Comparison of ENCODE assay signal across 10 cellular contexts in the genomic region with DNA sequence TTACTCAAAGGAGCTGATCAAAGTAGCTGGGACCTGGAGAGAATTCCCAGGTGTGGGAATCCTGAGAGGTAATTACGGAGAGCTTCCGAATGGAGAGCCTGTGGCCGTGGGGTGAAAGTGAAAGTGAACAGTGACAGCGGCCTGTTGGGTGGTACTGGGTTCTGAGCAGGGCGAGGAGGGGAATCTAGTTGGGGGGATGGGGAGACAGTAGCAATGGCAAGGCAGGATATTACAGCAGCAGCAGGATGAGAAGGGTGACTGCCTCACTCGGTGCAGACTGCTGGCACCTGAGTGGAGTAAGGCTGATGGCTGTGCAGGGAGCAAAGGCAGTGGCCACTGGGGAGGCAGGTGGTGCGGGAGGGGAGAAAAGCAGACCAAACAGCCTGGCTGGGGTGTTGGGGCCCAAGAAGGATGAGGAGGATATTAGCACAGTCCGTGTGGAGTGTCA.
DNase-seq lines count a peak whose midpoint lies in the region; ATAC-seq lines count a peak whose summit lies in the region.
"Had no signal": no experiment of that assay in that cellular context is flagged by ENCODE, and none has a peak within 500 bp of the region (broad histone marks: within the 10 kb centered on the region; RNA-seq: fewer than 3 reads in every experiment).

No MANE protein-coding gene starts in this region.

- DNase-seq in activated naive CD4-positive, alpha-beta T cell (lab: John Stamatoyannopoulos, UW), result no peak
- DNase-seq in OCI-M1 (lab: John Stamatoyannopoulos, UW) (peak; percentile 76), left colon (no peak), GF-D8 (lab: John Stamatoyannopoulos, UW) (no peak), head of caudate nucleus (no peak)

- no peaks in the 10 kb centered on the region for H3K36me3 Mint-ChIP-seq in activated naive CD4-positive, alpha-beta T cell treated with anti-CD3 and anti-CD28 coated beads, Interleukin-2, amount 50 U/mL, for 24 hours

- no peak overlapping the region for H3K27ac ChIP-seq in thymus (ENCODE audit: low read depth)
- H3K27ac ChIP-seq: C4-2B had no signal

- ATAC-seq in left colon (peak; percentile 82), GM19351 (IDR thresholded peaks at IDR 0.05; ENCODE audit: unreplicated experiment) (no peak)

- H3K27me3 Mint-ChIP-seq in activated naive CD4-positive, alpha-beta T cell treated with anti-CD3 and anti-CD28 coated beads, Interleukin-2, amount 50 U/mL, for 24 hours, result no peaks in the 10 kb centered on the region

- intact Hi-C loops in left colon (cut with DNase I, micrococcal nuclease), result loop anchor here in 1 of 2 donors (10.0 kb wide), 1 partner anchor 662 kb away; no protein-coding TSS in a partner anchor
- intact Hi-C loops in head of caudate nucleus (cut with DNase I), result no loop called here

- H3K27ac Mint-ChIP-seq in activated naive CD4-positive, alpha-beta T cell treated with anti-CD3 and anti-CD28 coated beads, Interleukin-2, amount 50 U/mL, for 24 hours, result no peak overlapping the region

- H3K9me3 Mint-ChIP-seq in activated naive CD4-positive, alpha-beta T cell treated with anti-CD3 and anti-CD28 coated beads, Interleukin-2, amount 50 U/mL, for 24 hours, result no peaks in the 10 kb centered on the region

- no peaks in the 10 kb centered on the region for H3K27me3 ChIP-seq in thymus (ENCODE audit: control insufficient read depth, insufficient read depth)

- no peaks in the 10 kb centered on the region for H3K4me1 ChIP-seq in thymus (ENCODE audit: control insufficient read depth, insufficient read depth, low read length)

- H3K4me1 Mint-ChIP-seq in activated naive CD4-positive, alpha-beta T cell treated with anti-CD3 and anti-CD28 coated beads, Interleukin-2, amount 50 U/mL, for 24 hours, result peaks cover 24% of the 10 kb centered on the region

- H3K9me3 ChIP-seq in thymus (ENCODE audit: control insufficient read depth), result no peaks in the 10 kb centered on the region

- WGBS in thymus, result 33% methylated on average over 8 of the region's 8 CpGs

- H3K36me3 ChIP-seq in thymus (ENCODE audit: control insufficient read depth, insufficient read depth), result no peaks in the 10 kb centered on the region

- peak overlapping the region; percentile 75 for H3K4me3 Mint-ChIP-seq in activated naive CD4-positive, alpha-beta T cell treated with anti-CD3 and anti-CD28 coated beads, Interleukin-2, amount 50 U/mL, for 24 hours

- peak overlapping the region; percentile 40 for H3K4me3 ChIP-seq in thymus (ENCODE audit: low read length)
- H3K4me3 ChIP-seq: lung had no signal
